ENCODE assay signal across 7 cellular contexts in the genomic region with DNA sequence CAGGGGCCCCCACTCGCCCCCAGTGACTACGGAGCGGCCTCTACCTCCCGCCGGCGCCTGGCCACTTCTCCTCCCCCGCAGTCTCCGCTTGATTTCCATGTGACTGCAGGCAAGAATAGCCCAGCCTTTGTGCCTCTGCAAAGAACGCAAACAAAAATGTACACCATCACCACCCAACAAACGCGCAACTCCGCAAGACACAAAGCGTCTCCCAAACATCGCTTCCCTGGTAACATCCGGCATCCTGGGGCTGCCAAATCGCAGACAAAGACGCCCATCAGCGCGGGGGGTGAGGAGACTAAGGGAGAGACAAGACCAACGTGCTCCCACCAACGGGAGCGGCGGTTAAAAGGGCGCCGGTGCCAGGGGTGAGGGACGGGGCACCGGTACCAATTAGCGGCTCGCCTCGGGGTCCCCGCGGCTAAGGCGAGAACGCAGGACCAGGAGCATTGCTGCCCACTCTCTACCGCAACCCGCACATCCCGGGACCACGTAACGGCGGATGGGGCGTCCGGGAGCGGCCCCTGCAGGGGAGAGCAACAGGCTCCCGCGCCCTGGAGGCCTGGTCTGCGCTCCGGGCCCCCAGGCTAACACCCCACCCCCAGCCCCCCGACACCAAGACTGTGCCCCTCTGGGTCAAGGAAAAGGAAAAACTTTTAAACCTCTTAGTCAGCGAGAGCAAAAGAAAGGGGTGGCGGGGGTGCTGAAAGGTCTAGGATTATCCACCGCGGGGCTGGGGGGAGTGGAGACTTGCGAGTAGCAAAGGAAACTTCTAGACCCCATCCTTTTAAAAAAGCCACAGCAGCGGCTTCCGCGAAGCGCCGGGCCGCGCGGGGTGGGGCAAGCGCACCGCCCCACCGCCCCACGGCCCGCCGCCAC. TPM values are rescaled to one million over a fixed set of nuclear protein-coding genes. Genes with fewer than 3 reads are reported as not detected.
A peak's percentile ranks its signal among the peaks of the same experiment; 100 is the strongest.
DNase-seq lines count a peak whose midpoint lies in the region; ATAC-seq, FAIRE-seq and TF ChIP-seq lines count a peak whose summit lies in the region.

No MANE protein-coding gene starts in this region.

- H3K4me1 ChIP-seq in neural progenitor cell, result peaks cover 49% of the 10 kb centered on the region
- H3K4me1 ChIP-seq in CD8-positive, alpha-beta T cell (ENCODE audit: insufficient read depth, low read length), result no peaks in the 10 kb centered on the region

- H3K27me3 ChIP-seq in neural progenitor cell, result no peaks in the 10 kb centered on the region
- no peaks in the 10 kb centered on the region for H3K27me3 ChIP-seq in CD8-positive, alpha-beta T cell (ENCODE audit: insufficient read depth, low read length)

- intact Hi-C loops in CD8-positive, alpha-beta T cell (cut with DNase I, micrococcal nuclease), result loop anchor here in 1 of 2 experiments (5.0 kb wide), 1 partner anchor 49 kb away; no protein-coding TSS in a partner anchor

- peaks cover 46% of the 10 kb centered on the region for H3K4me1 Mint-ChIP-seq in neural progenitor cell
- H3K4me1 Mint-ChIP-seq in CD8-positive, alpha-beta T cell (ENCODE audit: low read depth), result no peaks in the 10 kb centered on the region

- H3K27me3 Mint-ChIP-seq in neural progenitor cell (ENCODE audit: insufficient read depth, low read depth), result peaks cover 6% of the 10 kb centered on the region
- H3K27me3 Mint-ChIP-seq in CD8-positive, alpha-beta T cell (ENCODE audit: low read depth), result peaks cover 16% of the 10 kb centered on the region

- peak overlapping the region; percentile 82 for H2AFZ ChIP-seq in neural progenitor cell (replicated peaks)

- H3K27ac Mint-ChIP-seq in neural progenitor cell, result peak overlapping the region; percentile 96
- no peak overlapping the region for H3K27ac Mint-ChIP-seq in CD8-positive, alpha-beta T cell

- CTCF ChIA-PET in CD8-positive, alpha-beta T cell (lab: Charles Lee), result no interaction called here

- peaks cover 52% of the 10 kb centered on the region for H3K79me2 ChIP-seq in neural progenitor cell (ENCODE audit: low read depth)

- H3K9ac ChIP-seq in SK-N-MC (ENCODE audit: insufficient read length) (peak overlapping the region; percentile 77), neural progenitor cell (peak overlapping the region; percentile 57)

- H3K36me3 ChIP-seq in SK-N-MC (ENCODE audit: insufficient read depth, low read length) (no peaks in the 10 kb centered on the region), neural progenitor cell (no peaks in the 10 kb centered on the region)
- H3K36me3 ChIP-seq in CD8-positive, alpha-beta T cell (ENCODE audit: insufficient read depth, low read length), result no peaks in the 10 kb centered on the region

- POLR2A ChIA-PET in CD8-positive, alpha-beta T cell (lab: Charles Lee), result no interaction called here

- peak overlapping the region; percentile 98 for H3K4me3 Mint-ChIP-seq in neural progenitor cell
- H3K4me3 Mint-ChIP-seq in CD8-positive, alpha-beta T cell, result no peak overlapping the region

- H3F3A ChIP-seq in neural progenitor cell (ENCODE audit: low read depth), result peaks cover 10% of the 10 kb centered on the region

- H3K4me3 ChIP-seq in SK-N-MC (peak overlapping the region; percentile 79), neural progenitor cell (peak overlapping the region; percentile 76)
- H3K4me3 ChIP-seq in CD8-positive, alpha-beta T cell (ENCODE audit: low read depth, low read length), result no peak overlapping the region

- H3K4me2 ChIP-seq in neural progenitor cell, result peak overlapping the region; percentile 83

- H3K9me3 ChIP-seq in SK-N-MC (ENCODE audit: low read depth, low read length) (no peaks in the 10 kb centered on the region), neural progenitor cell (ENCODE audit: low read depth) (no peaks in the 10 kb centered on the region)
- no peaks in the 10 kb centered on the region for H3K9me3 ChIP-seq in CD8-positive, alpha-beta T cell (ENCODE audit: low read length)

- peaks cover 25% of the 10 kb centered on the region for H3K36me3 Mint-ChIP-seq in neural progenitor cell
- H3K36me3 Mint-ChIP-seq in CD8-positive, alpha-beta T cell, result no peaks in the 10 kb centered on the region

- peaks cover 13% of the 10 kb centered on the region for H3K9me3 Mint-ChIP-seq in neural progenitor cell
- no peaks in the 10 kb centered on the region for H3K9me3 Mint-ChIP-seq in CD8-positive, alpha-beta T cell

- ATAC-seq in CD8-positive, alpha-beta T cell, result no peak
- ATAC-seq in HG02938 (IDR thresholded peaks at IDR 0.05; ENCODE audit: unreplicated experiment), result no peak

- H3K27ac ChIP-seq in SK-N-MC, result peak overlapping the region; percentile 66; the same call in 1 of the 2 replicates
- H3K27ac ChIP-seq in neural progenitor cell, result peak overlapping the region; percentile 82
- H3K27ac ChIP-seq in CD8-positive, alpha-beta T cell (ENCODE audit: low read depth, low read length), result no peak overlapping the region

- no peak for TF ChIP-seq CTCF in neural progenitor cell (IDR thresholded peaks at IDR 0.05)
- no peak for TF ChIP-seq CTCF in CD8-positive, alpha-beta T cell (IDR thresholded peaks at IDR 0.05)

- DNase-seq in HuH-7.5 (ENCODE audit: low spot score), result peak; percentile 16
- DNase-seq in SK-N-MC (ENCODE audit: low read depth, low spot score), result no peak
- peak; percentile 44 to 52 for DNase-seq in frontal cortex (ENCODE audit: low spot score in 2 of 2)
- DNase-seq in neural progenitor cell (ENCODE audit: low spot score), result peak; percentile 74
- no peak for DNase-seq in CD8-positive, alpha-beta T cell
- DNase-seq in SKM-1 treated with dmso at 0.1 percent for 144 hours (lab: John Stamatoyannopoulos, UW; ENCODE audit: unreplicated experiment), result no peak

- no peak for FAIRE-seq in frontal cortex (lab: Jason Lieb, UNC)

- peaks cover 5% of the 10 kb centered on the region for H4K20me1 ChIP-seq in neural progenitor cell (ENCODE audit: low read depth)

RNA-seq across cellular contexts. Expression of gene MPDZ, which starts 0.9 kb away (rescaled TPM):
- 43.6 TPM for total RNA-seq in frontal cortex
- 64.1 and 88.3 TPM in 2 replicates for total RNA-seq in neural progenitor cell (ENCODE audit: low replicate concordance)
- not detected for total RNA-seq in CD8-positive, alpha-beta T cell

Comparison
In these comparisons a context has a peak if more than half of its experiments do, and no peak if none do; other contexts are left out.
1. DNase-seq: peak in HuH-7.5 (single experiment), frontal cortex (2 of 2) and neural progenitor cell (single experiment); none in SK-N-MC (single experiment), CD8-positive, alpha-beta T cell (0 of 7) and SKM-1 treated with dmso at 0.1 percent for 144 hours (single experiment).
2. RNA of gene MPDZ, which starts 0.9 kb away (total RNA-seq): 64.1 to 88.3 TPM in neural progenitor cell and 43.6 TPM in frontal cortex (single experiment); not detected in CD8-positive, alpha-beta T cell; every median in the first group is over 10 times any median in the second.